1 cellular context compared by ENCODE assay signal in the genomic region with DNA sequence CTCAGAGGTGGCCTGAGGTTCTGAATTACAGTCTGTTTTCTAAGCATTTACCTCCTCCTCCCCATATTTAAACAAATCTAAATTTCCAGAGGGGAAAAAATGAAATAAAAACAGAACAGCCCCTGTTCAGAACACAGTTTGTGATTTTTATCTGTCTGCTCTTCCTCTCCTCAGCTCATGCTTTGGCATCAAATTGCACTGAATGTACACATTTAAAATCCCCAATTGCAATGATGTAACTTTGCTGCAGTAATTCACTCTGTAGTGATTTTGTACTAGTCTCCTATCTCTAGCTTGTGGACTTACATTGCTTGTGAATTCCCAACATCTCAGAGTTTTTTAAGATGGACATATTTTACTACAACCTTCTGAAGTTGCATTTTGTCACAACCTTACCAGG.
TF ChIP-seq lines count a peak whose summit lies in the region.

No MANE protein-coding gene starts in this region.

TF ChIP-seq in IMR-90, 13 proteins besides CTCF, POLR2A, EP300 and RAD21 (continued from another document):
- TF ChIP-seq, protein P1, sequence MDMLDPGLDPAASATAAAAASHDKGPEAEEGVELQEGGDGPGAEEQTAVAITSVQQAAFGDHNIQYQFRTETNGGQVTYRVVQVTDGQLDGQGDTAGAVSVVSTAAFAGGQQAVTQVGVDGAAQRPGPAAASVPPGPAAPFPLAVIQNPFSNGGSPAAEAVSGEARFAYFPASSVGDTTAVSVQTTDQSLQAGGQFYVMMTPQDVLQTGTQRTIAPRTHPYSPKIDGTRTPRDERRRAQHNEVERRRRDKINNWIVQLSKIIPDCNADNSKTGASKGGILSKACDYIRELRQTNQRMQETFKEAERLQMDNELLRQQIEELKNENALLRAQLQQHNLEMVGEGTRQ (IDR thresholded peaks at IDR 0.05; ENCODE audit: low read depth, low read length): no peak
- no peak for TF ChIP-seq FOS (IDR thresholded peaks at IDR 0.05; ENCODE audit: low read depth, low read length)
